In the genomic region with DNA sequence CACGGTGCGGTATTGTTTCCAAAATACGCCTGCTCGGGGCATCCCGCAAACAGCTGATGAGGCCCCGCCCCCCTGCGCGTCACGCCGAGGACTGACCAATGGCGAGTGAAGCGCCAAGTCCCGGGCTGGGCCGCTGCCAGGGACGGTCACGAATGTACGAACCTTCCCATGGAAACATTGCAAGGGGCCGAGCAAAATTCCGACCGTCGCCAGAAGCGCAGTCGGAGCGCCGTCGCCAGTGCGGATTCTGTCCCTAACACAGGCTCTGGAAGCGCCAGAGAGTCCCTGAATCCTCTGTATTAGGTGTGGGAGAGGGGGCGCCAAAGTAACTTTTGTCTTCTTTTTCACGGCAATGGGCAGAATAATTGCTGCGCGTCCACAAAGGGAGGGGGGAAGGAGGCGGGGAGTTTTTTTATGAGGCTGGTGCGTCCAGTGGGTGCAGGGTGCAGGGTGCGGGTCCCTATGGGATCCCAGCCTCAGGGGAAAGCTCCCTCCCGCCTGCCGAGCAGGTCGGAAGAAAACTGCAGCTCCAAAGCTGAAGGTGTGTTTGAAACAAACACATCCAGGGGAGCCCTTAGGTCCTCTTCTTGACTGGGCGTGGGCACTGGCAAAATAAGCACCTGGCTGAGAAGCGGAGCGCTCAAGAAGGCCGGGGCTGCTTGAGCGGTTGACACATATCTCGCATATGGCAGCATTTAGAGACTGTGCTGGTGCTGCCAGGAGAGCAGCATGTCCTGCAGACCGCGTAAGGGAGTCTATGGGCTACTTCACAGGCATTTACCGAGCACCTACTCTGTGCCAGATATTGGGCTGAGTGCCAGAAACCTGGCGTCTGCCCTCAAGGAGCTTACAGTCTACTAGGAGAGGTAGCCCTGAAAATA, we compare ENCODE assay signal across 1 cellular context.
TF ChIP-seq lines count a peak whose summit lies in the region.

BMF (minus strand) TSS at position 25 of the 881 bp plus-strand sequence. CDS start 2,793 bp downstream, outside the sequence.

TF ChIP-seq in GM12878, 131 proteins besides CTCF, POLR2A, EP300 and RAD21 (continued from another document and continues in another):
- TF ChIP-seq, protein P1, sequence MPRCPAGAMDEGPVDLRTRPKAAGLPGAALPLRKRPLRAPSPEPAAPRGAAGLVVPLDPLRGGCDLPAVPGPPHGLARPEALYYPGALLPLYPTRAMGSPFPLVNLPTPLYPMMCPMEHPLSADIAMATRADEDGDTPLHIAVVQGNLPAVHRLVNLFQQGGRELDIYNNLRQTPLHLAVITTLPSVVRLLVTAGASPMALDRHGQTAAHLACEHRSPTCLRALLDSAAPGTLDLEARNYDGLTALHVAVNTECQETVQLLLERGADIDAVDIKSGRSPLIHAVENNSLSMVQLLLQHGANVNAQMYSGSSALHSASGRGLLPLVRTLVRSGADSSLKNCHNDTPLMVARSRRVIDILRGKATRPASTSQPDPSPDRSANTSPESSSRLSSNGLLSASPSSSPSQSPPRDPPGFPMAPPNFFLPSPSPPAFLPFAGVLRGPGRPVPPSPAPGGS (IDR thresholded peaks at IDR 0.05; ENCODE audit: borderline replicate concordance, insufficient read depth, low read depth, low read length, poor library complexity, severe bottlenecking): peak; percentile 20
- TF ChIP-seq ZBTB40 (IDR thresholded peaks at IDR 0.05; ENCODE audit: borderline replicate concordance): no peak
- TF ChIP-seq POU2F2 (IDR thresholded peaks at IDR 0.05; ENCODE audit: borderline replicate concordance, low read depth, low read length): peak; percentile 27; the same call in 1 of the 3 replicates
- peak; percentile 73 for TF ChIP-seq IKZF1 (conservative IDR thresholded peaks at IDR 0.05)
- peak; percentile 35; the same call in 1 of the 2 replicates for TF ChIP-seq TAF1 (IDR thresholded peaks at IDR 0.05; ENCODE audit: borderline replicate concordance, low read depth, low read length)
- peak; percentile 17; the same call in 1 of the 2 replicates for TF ChIP-seq SMC3 (IDR thresholded peaks at IDR 0.05; ENCODE audit: borderline replicate concordance, low read length)
- TF ChIP-seq ETV6 (conservative IDR thresholded peaks at IDR 0.05 in 1 of 2, IDR thresholded peaks at IDR 0.05 in 1 of 2; ENCODE audit: borderline replicate concordance in 1 of 2, low read depth in 1 of 2): no peak
- TF ChIP-seq PKNOX1 (IDR thresholded peaks at IDR 0.05): 0 out of 2 replicates have a peak, but pooled peaks have one; percentile 8
- TF ChIP-seq NR2F1 (conservative IDR thresholded peaks at IDR 0.05): 0 out of 2 replicates have a peak, but pooled peaks have one; percentile 6
- TF ChIP-seq NRF1 (conservative IDR thresholded peaks at IDR 0.05; ENCODE audit: low read depth, low read length): no peak
- peak; percentile 70 for TF ChIP-seq HDGF (IDR thresholded peaks at IDR 0.05)
- TF ChIP-seq ATF7 (IDR thresholded peaks at IDR 0.05; ENCODE audit: low read depth): peak; percentile 57
- TF ChIP-seq CBX5 (IDR thresholded peaks at IDR 0.05; ENCODE audit: low read depth): no peak
- TF ChIP-seq ATF3 (IDR thresholded peaks at IDR 0.05; ENCODE audit: borderline replicate concordance, extremely low read depth, low read depth, low read length): no peak
- TF ChIP-seq NFXL1 (IDR thresholded peaks at IDR 0.05; ENCODE audit: borderline replicate concordance): no peak
- no peak for TF ChIP-seq POLR2AphosphoS5 (IDR thresholded peaks at IDR 0.05; ENCODE audit: low read length)
- no peak for TF ChIP-seq SKIL (IDR thresholded peaks at IDR 0.05; ENCODE audit: low read depth, poor library complexity, severe bottlenecking)
- TF ChIP-seq STAT3 (IDR thresholded peaks at IDR 0.05; ENCODE audit: low read depth, low read length): no peak
- TF ChIP-seq MEF2B (IDR thresholded peaks at IDR 0.05; ENCODE audit: partially characterized antibody, poor library complexity, severe bottlenecking): peak; percentile 77
- TF ChIP-seq, protein P2, sequence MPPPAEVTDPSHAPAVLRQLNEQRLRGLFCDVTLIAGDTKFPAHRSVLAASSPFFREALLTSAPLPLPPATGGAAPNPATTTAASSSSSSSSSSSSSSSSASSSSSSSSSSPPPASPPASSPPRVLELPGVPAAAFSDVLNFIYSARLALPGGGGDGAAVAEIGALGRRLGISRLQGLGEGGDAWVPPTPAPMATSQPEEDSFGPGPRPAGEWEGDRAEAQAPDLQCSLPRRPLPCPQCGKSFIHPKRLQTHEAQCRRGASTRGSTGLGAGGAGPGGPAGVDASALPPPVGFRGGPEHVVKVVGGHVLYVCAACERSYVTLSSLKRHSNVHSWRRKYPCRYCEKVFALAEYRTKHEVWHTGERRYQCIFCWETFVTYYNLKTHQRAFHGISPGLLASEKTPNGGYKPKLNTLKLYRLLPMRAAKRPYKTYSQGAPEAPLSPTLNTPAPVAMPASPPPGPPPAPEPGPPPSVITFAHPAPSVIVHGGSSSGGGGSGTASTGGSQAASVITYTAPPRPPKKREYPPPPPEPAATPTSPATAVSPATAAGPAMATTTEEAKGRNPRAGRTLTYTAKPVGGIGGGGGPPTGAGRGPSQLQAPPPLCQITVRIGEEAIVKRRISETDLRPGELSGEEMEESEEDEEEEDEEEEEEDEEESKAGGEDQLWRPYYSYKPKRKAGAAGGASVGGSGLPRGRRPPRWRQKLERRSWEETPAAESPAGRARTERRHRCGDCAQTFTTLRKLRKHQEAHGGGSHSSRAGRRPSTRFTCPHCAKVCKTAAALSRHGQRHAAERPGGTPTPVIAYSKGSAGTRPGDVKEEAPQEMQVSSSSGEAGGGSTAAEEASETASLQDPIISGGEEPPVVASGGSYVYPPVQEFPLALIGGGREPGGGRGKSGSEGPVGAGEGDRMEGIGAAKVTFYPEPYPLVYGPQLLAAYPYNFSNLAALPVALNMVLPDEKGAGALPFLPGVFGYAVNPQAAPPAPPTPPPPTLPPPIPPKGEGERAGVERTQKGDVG (CRISPR knock-in tag; IDR thresholded peaks at IDR 0.05): no peak
- TF ChIP-seq PRDM15 (CRISPR knock-in tag; IDR thresholded peaks at IDR 0.05): no peak
- no peak for TF ChIP-seq HDAC2 (IDR thresholded peaks at IDR 0.05)
- TF ChIP-seq RBBP5 (conservative IDR thresholded peaks at IDR 0.05): no peak
- TF ChIP-seq SUZ12 (IDR thresholded peaks at IDR 0.05; ENCODE audit: unreplicated experiment): no peak
- peak; percentile 92 for TF ChIP-seq NBN (IDR thresholded peaks at IDR 0.05)
- TF ChIP-seq IKZF2 (IDR thresholded peaks at IDR 0.05): peak; percentile 62 to 77; a peak in 3 of 4 replicates
- peak; percentile 74; the same call in 1 of the 2 replicates for TF ChIP-seq CREM (IDR thresholded peaks at IDR 0.05; ENCODE audit: low read depth)
- TF ChIP-seq REST (IDR thresholded peaks at IDR 0.05; ENCODE audit: low read depth, low read length): no peak
- TF ChIP-seq ZNF217 (IDR thresholded peaks at IDR 0.05): no peak
